ENCODE assay signal across 8 cellular contexts in the genomic region with DNA sequence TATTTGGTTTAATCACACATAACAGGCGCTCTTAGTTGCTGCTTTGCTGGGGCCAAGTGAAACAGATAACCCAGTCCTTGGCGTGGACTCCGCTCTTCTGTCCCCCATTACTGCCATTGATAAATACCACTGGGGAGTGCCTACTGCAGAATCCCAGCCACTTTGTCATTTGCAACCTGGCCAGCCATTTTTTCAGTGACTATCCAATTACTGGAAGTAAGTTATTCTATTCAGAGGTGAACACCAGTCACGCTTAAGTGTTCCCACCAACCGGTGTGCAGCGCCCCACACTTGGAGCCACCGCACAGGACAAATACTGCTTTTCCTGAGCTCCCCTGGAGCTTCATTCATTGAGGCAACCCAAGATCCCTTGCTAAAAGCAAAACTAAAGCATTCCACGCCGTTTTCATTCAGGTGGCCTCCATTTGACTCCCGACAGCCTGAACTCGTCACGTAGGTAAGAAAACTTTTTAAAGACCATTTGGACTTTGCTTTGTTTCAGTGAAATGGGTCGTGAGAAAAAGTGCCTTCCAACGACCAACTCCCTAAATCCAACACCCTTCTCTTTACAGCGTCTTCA. TPM values are rescaled to one million over a fixed set of nuclear protein-coding genes. Genes with fewer than 3 reads are reported as not detected.
DNase-seq lines count a peak whose midpoint lies in the region; ATAC-seq and TF ChIP-seq lines count a peak whose summit lies in the region.

No MANE protein-coding gene starts in this region.

- TF ChIP-seq CTCF in AG04450 (IDR thresholded peaks at IDR 0.05; ENCODE audit: low read depth, low read length) (no peak), MCF 10A (IDR thresholded peaks at IDR 0.05; ENCODE audit: unreplicated experiment) (no peak), mucosa of descending colon (IDR thresholded peaks at IDR 0.05) (no peak)

- H3K4me3 Mint-ChIP-seq in MCF 10A (ENCODE audit: unreplicated experiment), result peak overlapping the region; percentile 98

- CTCF ChIA-PET in AG04450 (lab: Charles Lee) (interaction anchor here (0.9 kb wide), 1 partner anchor 47 kb away, joined by 5 read pairs; no protein-coding TSS in a partner anchor), MCF 10A (lab: Yijun Ruan, JAX) (interaction anchor here (0.6 to 2.2 kb wide), 6 partner anchors 13 to 200 kb away, joined by 3 to 9 read pairs (median 4); no protein-coding TSS in a partner anchor)

- H3K36me3 ChIP-seq in mucosa of descending colon (ENCODE audit: low read depth), result no peaks in the 10 kb centered on the region

- H3K36me3 Mint-ChIP-seq in MCF 10A (ENCODE audit: insufficient read depth, unreplicated experiment), result peaks cover 5% of the 10 kb centered on the region

- DNase-seq in AG04450 (ENCODE audit: low read depth, low spot score), result no peak
- DNase-seq in Jurkat, Clone E6-1 (ENCODE audit: low read depth, low spot score), result no peak
- no peak for DNase-seq in MCF 10A (ENCODE audit: unreplicated experiment)
- DNase-seq in mucosa of descending colon, result no peak
- no peak for DNase-seq in SW 1271 (lab: John Stamatoyannopoulos, UW)
- no peak for DNase-seq in stimulated activated CD8-positive, alpha-beta memory T cell treated with anti-CD3 and anti-CD28 coated beads, Interleukin-4, amount 100 ng/mL, for 48 hours

- no peaks in the 10 kb centered on the region for H3K9me3 Mint-ChIP-seq in MCF 10A (ENCODE audit: unreplicated experiment)

- H3K27ac Mint-ChIP-seq in MCF 10A (ENCODE audit: low read depth, unreplicated experiment), result peak overlapping the region; percentile 81

- no peaks in the 10 kb centered on the region for H3K27me3 ChIP-seq in AG04450 (ENCODE audit: control insufficient read depth, insufficient read depth, low read length)

- intact Hi-C loops in MCF 10A (cut with micrococcal nuclease), result loop anchor here (2.0 to 10.0 kb wide), 2 partner anchors 47 to 143 kb away; no protein-coding TSS in a partner anchor
- intact Hi-C loops in mucosa of descending colon (cut with DNase I, micrococcal nuclease), result no loop called here

- POLR2A ChIA-PET in AG04450 (lab: Yijun Ruan, JAX) (interaction anchor here (0.6 to 0.7 kb wide), 2 partner anchors 129 to 185 kb away, joined by 4 read pairs; partner anchors contain the start of gene HAPSTR1), MCF 10A (lab: Yijun Ruan, JAX) (interaction anchor here (0.7 to 0.9 kb wide), 3 partner anchors 16 to 166 kb away, joined by 3 read pairs; no protein-coding TSS in a partner anchor)

- ATAC-seq in mucosa of descending colon (no peak), HG03439 (IDR thresholded peaks at IDR 0.05; ENCODE audit: unreplicated experiment) (no peak), HG02884 (IDR thresholded peaks at IDR 0.05; ENCODE audit: unreplicated experiment) (no peak)

- no peaks in the 10 kb centered on the region; the same call in 1 of the 2 replicates for H3K9me3 ChIP-seq in AG04450 (ENCODE audit: control insufficient read depth, insufficient read depth, low read length)
- H3K9me3 ChIP-seq in mucosa of descending colon, result no peaks in the 10 kb centered on the region

- peak overlapping the region; percentile 39 for H3K27ac ChIP-seq in AG04450 (ENCODE audit: low read depth, low read length)

- no peaks in the 10 kb centered on the region for H3K27me3 Mint-ChIP-seq in MCF 10A (ENCODE audit: insufficient read depth, unreplicated experiment)

- peaks cover 48% of the 10 kb centered on the region for H3K4me1 Mint-ChIP-seq in MCF 10A (ENCODE audit: insufficient read depth, unreplicated experiment)

- H3K4me1 ChIP-seq in mucosa of descending colon (ENCODE audit: low read depth), result peaks cover 54% of the 10 kb centered on the region

- BruUV-seq in MCF 10A (replicated peaks; lab: Mats Ljungman, UMichigan), result TSS peak; percentile 41

- H3K4me3 ChIP-seq in AG04450 (ENCODE audit: low read depth, low read length), result peak overlapping the region; percentile 83
- peak overlapping the region; percentile 95 for H3K4me3 ChIP-seq in Jurkat, Clone E6-1 (ENCODE audit: low read length)
- peak overlapping the region; percentile 71 for H3K4me3 ChIP-seq in mucosa of descending colon

RNA-seq across cellular contexts. Expression of gene USP7, which starts 1.8 kb away (rescaled TPM):
- polyA plus RNA-seq in AG04450 (2011; rRNA removed), result 26.9 and 35.5 TPM in 2 replicates
- 94.0 and 131 TPM in 2 replicates for polyA minus RNA-seq in AG04450 (2011; rRNA and poly(A)+ RNA removed)
- polyA plus RNA-seq in Jurkat, Clone E6-1 (2012; ENCODE audit: insufficient read depth, insufficient read length), result 98.6 TPM
- total RNA-seq in MCF 10A (2022), result 81.2 and 108 TPM in 2 replicates
- 100 to 1,000 TPM; 125 to 144 (median 130) TPM for total RNA-seq in mucosa of descending colon
